8 cellular contexts compared by ENCODE assay signal in the genomic region with DNA sequence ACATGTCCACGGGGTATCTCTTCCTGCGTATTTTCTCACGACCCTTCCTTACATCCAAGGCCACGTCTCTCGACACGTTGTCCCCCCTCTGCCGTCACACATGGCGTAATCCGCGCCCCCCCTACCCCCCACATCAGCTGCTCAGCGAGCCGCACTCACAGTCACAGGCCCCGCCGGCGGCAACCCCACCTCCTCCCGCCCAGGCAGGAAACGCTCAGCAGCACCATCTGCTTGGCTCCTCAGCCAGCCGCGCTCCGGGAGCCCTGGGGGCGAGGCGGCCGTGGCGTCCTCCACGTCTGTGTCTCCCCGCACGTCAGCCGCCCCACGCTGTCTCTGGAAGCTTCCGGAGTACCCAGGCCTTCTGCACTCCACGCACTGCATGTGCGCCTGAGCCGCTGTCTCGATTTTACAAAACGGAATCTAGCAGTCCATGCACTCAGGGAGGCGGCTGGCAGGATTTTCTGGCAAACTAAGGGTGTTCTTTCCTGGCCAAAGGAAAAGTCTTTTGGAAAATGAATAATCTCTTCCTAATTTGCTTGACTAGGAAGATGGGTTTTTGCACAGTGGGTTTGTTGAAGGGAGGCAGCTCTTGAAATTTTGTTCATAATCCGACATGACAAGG.
DNase-seq lines count a peak whose midpoint lies in the region; ATAC-seq and TF ChIP-seq lines count a peak whose summit lies in the region.

No MANE protein-coding gene starts in this region.

- ATAC-seq in GM19452 (IDR thresholded peaks at IDR 0.05; ENCODE audit: unreplicated experiment) (peak; percentile 66), HG02970 (IDR thresholded peaks at IDR 0.05; ENCODE audit: low FRiP score, unreplicated experiment) (no peak)

- H3K27ac ChIP-seq in esophagus (ENCODE audit: low read depth in 2 of 2, low read length in 1 of 2) (peak overlapping the region; percentile 32 to 89), stomach (peak overlapping the region; percentile 64 to 82 (median 72))

- TF ChIP-seq CTCF in nephron progenitor cell (IDR thresholded peaks at IDR 0.05) (no peak), stomach (IDR thresholded peaks at IDR 0.05) (no peak)

- intact Hi-C loops in stomach (cut with DNase I; ENCODE audit: low total_unique reads): no loop called here

- H3K9me3 Mint-ChIP-seq in nephron progenitor cell: no peaks in the 10 kb centered on the region

- H3K27me3 Mint-ChIP-seq in nephron progenitor cell (ENCODE audit: low read depth, poor library complexity): peaks cover 12% of the 10 kb centered on the region

- 12 to 26% methylated on average over 35 to 37 of the region's 37 CpGs for WGBS in esophagus, 2 donors
- WGBS in stomach, 5 donors: 45 to 67% (median 57%) methylated on average over 36 to 37 of the region's 37 CpGs

- H3K36me3 ChIP-seq in esophagus (ENCODE audit: control insufficient read depth in 2 of 2, insufficient read depth in 2 of 2, low read length in 1 of 2): no peaks in the 10 kb centered on the region
- H3K36me3 ChIP-seq in stomach: no peaks in the 10 kb centered on the region

- H3K36me3 Mint-ChIP-seq in nephron progenitor cell (ENCODE audit: low read depth): no peaks in the 10 kb centered on the region

- peaks cover 86% of the 10 kb centered on the region for H3K4me1 Mint-ChIP-seq in nephron progenitor cell

- H3K9me3 ChIP-seq in esophagus (ENCODE audit: control insufficient read depth in 2 of 2, insufficient read depth in 1 of 2, low read depth in 1 of 2, low read length in 1 of 2) (no peaks in the 10 kb centered on the region), stomach (no peaks in the 10 kb centered on the region)

- peaks cover 0 to 20% of the 10 kb centered on the region in 2 donors for H3K4me1 ChIP-seq in esophagus (ENCODE audit: control insufficient read depth in 2 of 2, insufficient read depth in 2 of 2, low read length in 1 of 2)
- H3K4me1 ChIP-seq in stomach: peaks cover 5 to 29% (median 11%) of the 10 kb centered on the region in 4 donors

- TF ChIP-seq EP300 in stomach (IDR thresholded peaks at IDR 0.05): no peak

- no peak overlapping the region for H3K27ac Mint-ChIP-seq in nephron progenitor cell

- peak overlapping the region; percentile 52 for H3K4me3 Mint-ChIP-seq in nephron progenitor cell

- DNase-seq in AG08396 (ENCODE audit: low spot score) (peak; percentile 72), NCI-H446 (lab: John Stamatoyannopoulos, UW) (peak; percentile 78 to 91), activated T-cell treated with anti-CD3 and anti-CD28 coated beads for 24 hours (ENCODE audit: low read depth) (peak; percentile 51), nephron progenitor cell (peak; percentile 64), stomach (peak; percentile 56)

- no peak for TF ChIP-seq POLR2A in stomach (IDR thresholded peaks at IDR 0.05)

- H3K4me3 ChIP-seq in esophagus (ENCODE audit: low read depth in 1 of 2, low read length in 2 of 2) (peak overlapping the region in 1 of 2 donors; percentile 10), stomach (peak overlapping the region in 3 of 4 donors; percentile 3 to 22 (median 10))

- no peaks in the 10 kb centered on the region for H3K27me3 ChIP-seq in esophagus (ENCODE audit: control insufficient read depth in 1 of 2, insufficient read depth in 2 of 2, low read length in 2 of 2)
- H3K27me3 ChIP-seq in stomach: peaks cover 0 to 13% (median 0%) of the 10 kb centered on the region in 3 donors
